17 cellular contexts compared by ENCODE assay signal in genomic region chr7:159105845-159106614, GRCh38. TPM values are rescaled to one million over a fixed set of nuclear protein-coding genes. Genes with fewer than 3 reads are reported as not detected.
DNase-seq lines count a peak whose midpoint lies in the region; ATAC-seq and TF ChIP-seq lines count a peak whose summit lies in the region.
"Had no signal": no experiment of that assay in that cellular context is flagged by ENCODE, and none has a peak within 500 bp of the region (broad histone marks: within the 10 kb centered on the region; RNA-seq: fewer than 3 reads in every experiment).

No MANE protein-coding gene starts in this region.

- no peaks in the 10 kb centered on the region for H3K79me2 ChIP-seq in SK-N-SH (ENCODE audit: insufficient read depth)

- H3K4me1 ChIP-seq in thymus (ENCODE audit: control insufficient read depth, insufficient read depth, low read length) (peaks cover 25% of the 10 kb centered on the region), lower lobe of right lung (peaks cover 4% of the 10 kb centered on the region), SK-N-SH (ENCODE audit: control insufficient read depth in 1 of 2, insufficient read depth in 2 of 2, low read depth in 1 of 2, low read length in 1 of 2) (peaks cover 0 to 75% of the 10 kb centered on the region in 2 experiments; a peak in 2 of 4 replicates)

- H3K9me3 Mint-ChIP-seq in activated naive CD4-positive, alpha-beta T cell treated with anti-CD3 and anti-CD28 coated beads, Interleukin-2, amount 10 ng/mL, durations not matched to agents 7 days and 5 days: peaks cover 11% of the 10 kb centered on the region
- H3K9me3 Mint-ChIP-seq in mesothelial cell of epicardium: peaks cover 6% of the 10 kb centered on the region

- intact Hi-C loops in lower lobe of right lung (cut with DNase I): no loop called here

- H3K36me3 ChIP-seq in WERI-Rb-1 (no peaks in the 10 kb centered on the region), thymus (ENCODE audit: control insufficient read depth, insufficient read depth) (peaks cover 47% of the 10 kb centered on the region), lower lobe of right lung (no peaks in the 10 kb centered on the region), SK-N-SH (replicated peaks in 1 of 2; ENCODE audit: control insufficient read depth in 1 of 2, insufficient read depth in 2 of 2, low read length in 1 of 2) (no peaks in the 10 kb centered on the region)

- no peak overlapping the region for H3K9ac ChIP-seq in SK-N-SH

- no peak overlapping the region for H3K27ac ChIP-seq in WERI-Rb-1
- H3K27ac ChIP-seq in thymus (ENCODE audit: low read depth): peak overlapping the region; percentile 25
- no peak overlapping the region for H3K27ac ChIP-seq in lower lobe of right lung
- H3K27ac ChIP-seq in SK-N-SH (ENCODE audit: low read depth in 2 of 2, low read length in 1 of 2): peak overlapping the region in 1 of 2 experiments; percentile 5; a peak in 1 of 4 replicates
- H3K27ac ChIP-seq: testis had no signal

- no peak for TF ChIP-seq RAD21 in SK-N-SH (IDR thresholded peaks at IDR 0.05; ENCODE audit: low read length)

- no peaks in the 10 kb centered on the region for H3K9me2 ChIP-seq in SK-N-SH

- ATAC-seq in lower lobe of right lung: no peak

- peaks cover 21% of the 10 kb centered on the region for H3K27me3 Mint-ChIP-seq in activated naive CD4-positive, alpha-beta T cell treated with anti-CD3 and anti-CD28 coated beads, Interleukin-2, amount 10 ng/mL, durations not matched to agents 7 days and 5 days
- H3K27me3 Mint-ChIP-seq in mesothelial cell of epicardium (ENCODE audit: low read depth): peaks cover 22% of the 10 kb centered on the region

- H2AFZ ChIP-seq in SK-N-SH (ENCODE audit: low read depth): no peak overlapping the region

- no peaks in the 10 kb centered on the region for H4K20me1 ChIP-seq in SK-N-SH (ENCODE audit: insufficient read depth)

- H3K27ac Mint-ChIP-seq in activated naive CD4-positive, alpha-beta T cell treated with anti-CD3 and anti-CD28 coated beads, Interleukin-2, amount 10 ng/mL, durations not matched to agents 7 days and 5 days: no peak overlapping the region
- no peak overlapping the region for H3K27ac Mint-ChIP-seq in mesothelial cell of epicardium
- H3K27ac Mint-ChIP-seq: activated naive CD4-positive, alpha-beta T cell treated with anti-CD3 and anti-CD28 coated beads for 36 hours had no signal

- POLR2A ChIA-PET in SK-N-SH (lab: Yijun Ruan, JAX): no interaction called here

- no peaks in the 10 kb centered on the region for H3K9me3 ChIP-seq in WERI-Rb-1 (ENCODE audit: severe bottlenecking)
- H3K9me3 ChIP-seq in thymus (ENCODE audit: control insufficient read depth): peaks cover 3% of the 10 kb centered on the region
- H3K9me3 ChIP-seq in lower lobe of right lung: no peaks in the 10 kb centered on the region
- peaks cover 9% of the 10 kb centered on the region; the same call in 1 of the 2 replicates for H3K9me3 ChIP-seq in SK-N-SH
- H3K9me3 ChIP-seq: testis had no signal

- CTCF ChIA-PET in activated naive CD4-positive, alpha-beta T cell treated with anti-CD3 and anti-CD28 coated beads, Interleukin-2, amount 10 ng/mL, durations not matched to agents 7 days and 5 days (lab: Charles Lee): no interaction called here
- CTCF ChIA-PET in SK-N-SH (lab: Yijun Ruan, JAX): no interaction called here

- no peak for TF ChIP-seq CTCF in WERI-Rb-1 (IDR thresholded peaks at IDR 0.05; ENCODE audit: low read depth, low read length)
- TF ChIP-seq CTCF in lower lobe of right lung (IDR thresholded peaks at IDR 0.05): no peak
- TF ChIP-seq CTCF in SK-N-SH (IDR thresholded peaks at IDR 0.05): no peak
- TF ChIP-seq CTCF in mesothelial cell of epicardium (IDR thresholded peaks at IDR 0.05; ENCODE audit: unreplicated experiment): no peak

- DNase-seq in activated naive CD4-positive, alpha-beta T cell treated with anti-CD3 and anti-CD28 coated beads, Interleukin-2, amount 10 ng/mL, durations not matched to agents 7 days and 5 days: peak; percentile 5
- DNase-seq in activated naive CD4-positive, alpha-beta T cell (lab: John Stamatoyannopoulos, UW): no peak
- DNase-seq in WERI-Rb-1: peak; percentile 67
- peak; percentile 19 for DNase-seq in iris pigment epithelial cell (ENCODE audit: low read depth)
- no peak for DNase-seq in lower lobe of right lung
- no peak for DNase-seq in SK-N-SH
- no peak for DNase-seq in mesothelial cell of epicardium (ENCODE audit: low spot score in 2 of 2, unreplicated experiment in 2 of 2)
- DNase-seq: activated naive CD4-positive, alpha-beta T cell treated with anti-CD3 and anti-CD28 coated beads for 36 hours; kidney glomerular epithelial cell; NCI-H1092; small intestine; testis had no signal

- H3K36me3 Mint-ChIP-seq in activated naive CD4-positive, alpha-beta T cell treated with anti-CD3 and anti-CD28 coated beads, Interleukin-2, amount 10 ng/mL, durations not matched to agents 7 days and 5 days: peaks cover under 1% of the 10 kb centered on the region
- no peaks in the 10 kb centered on the region for H3K36me3 Mint-ChIP-seq in mesothelial cell of epicardium

- H3K4me1 Mint-ChIP-seq in activated naive CD4-positive, alpha-beta T cell treated with anti-CD3 and anti-CD28 coated beads, Interleukin-2, amount 10 ng/mL, durations not matched to agents 7 days and 5 days: peaks cover 7% of the 10 kb centered on the region
- H3K4me1 Mint-ChIP-seq in mesothelial cell of epicardium: peaks cover 7% of the 10 kb centered on the region

- no peak for TF ChIP-seq EP300 in SK-N-SH (IDR thresholded peaks at IDR 0.05; ENCODE audit: borderline replicate concordance in 1 of 2, low read depth in 1 of 2, low read length in 1 of 2)

- WGBS in thymus: 80% methylated on average over 10 of the region's 10 CpGs
- WGBS in SK-N-SH (ENCODE audit: low lambda C conversion rate): 43% methylated on average over 10 of the region's 10 CpGs

- no peak overlapping the region for H3K4me3 Mint-ChIP-seq in activated naive CD4-positive, alpha-beta T cell treated with anti-CD3 and anti-CD28 coated beads, Interleukin-2, amount 10 ng/mL, durations not matched to agents 7 days and 5 days
- H3K4me3 Mint-ChIP-seq in mesothelial cell of epicardium: no peak overlapping the region
- H3K4me3 Mint-ChIP-seq: activated naive CD4-positive, alpha-beta T cell treated with anti-CD3 and anti-CD28 coated beads for 36 hours; nephron had no signal

- H3K4me3 ChIP-seq in WERI-Rb-1 (ENCODE audit: low read depth, low read length): no peak overlapping the region
- no peak overlapping the region for H3K4me3 ChIP-seq in thymus (ENCODE audit: low read length)
- no peak overlapping the region for H3K4me3 ChIP-seq in lower lobe of right lung
- no peak overlapping the region for H3K4me3 ChIP-seq in SK-N-SH (ENCODE audit: low read depth in 2 of 2, low read length in 1 of 2)
- H3K4me3 ChIP-seq: testis had no signal

- no peaks in the 10 kb centered on the region for H3F3A ChIP-seq in SK-N-SH (replicated peaks; ENCODE audit: insufficient read depth)

- H3K27me3 ChIP-seq in WERI-Rb-1 (ENCODE audit: insufficient read depth, low read depth, severe bottlenecking): no peaks in the 10 kb centered on the region
- no peaks in the 10 kb centered on the region for H3K27me3 ChIP-seq in thymus (ENCODE audit: control insufficient read depth, insufficient read depth)
- peaks cover 9% of the 10 kb centered on the region for H3K27me3 ChIP-seq in lower lobe of right lung (ENCODE audit: low read depth)
- no peaks in the 10 kb centered on the region for H3K27me3 ChIP-seq in SK-N-SH (ENCODE audit: insufficient read depth)
- H3K27me3 ChIP-seq: testis had no signal

- no peak overlapping the region for H3K4me2 ChIP-seq in SK-N-SH

TF ChIP-seq in SK-N-SH, 30 proteins besides CTCF, POLR2A, EP300 and RAD21 (continues in another document):
- TF ChIP-seq PBX3 (IDR thresholded peaks at IDR 0.05): no peak
- TF ChIP-seq USF1 (IDR thresholded peaks at IDR 0.05; ENCODE audit: borderline replicate concordance, low read depth): no peak
- TF ChIP-seq RFX5 (IDR thresholded peaks at IDR 0.05; ENCODE audit: low read length): no peak
- TF ChIP-seq ZBTB33 (IDR thresholded peaks at IDR 0.05; ENCODE audit: borderline replicate concordance, low read depth): no peak
- TF ChIP-seq FOXJ3 (CRISPR knock-in tag; IDR thresholded peaks at IDR 0.05): no peak
- no peak for TF ChIP-seq RCOR1 (IDR thresholded peaks at IDR 0.05; ENCODE audit: low read length)
- no peak for TF ChIP-seq SMC3 (IDR thresholded peaks at IDR 0.05; ENCODE audit: low read depth, low read length)

RNA-seq across cellular contexts. Expression of gene VIPR2, which starts 38.6 kb away (rescaled TPM):
- polyA plus RNA-seq in thymus: 22.8 TPM
- total RNA-seq in lower lobe of right lung: 0.80 TPM
- polyA plus RNA-seq in SK-N-SH (2012; rRNA removed): 0.02 TPM in 1 of 2 replicates, not detected in the other
- 0.01 and 0.03 TPM in 2 replicates for polyA plus RNA-seq in SK-N-SH (2012; cell fraction: cytosol; rRNA removed)
- 0.04 and 0.08 TPM in 2 replicates for polyA plus RNA-seq in SK-N-SH (2012; cell fraction: nucleus; rRNA removed)
- total RNA-seq in mesothelial cell of epicardium: 0.04 to 0.20 TPM (median 0.14 TPM) in 3 replicates
- total RNA-seq: bronchial epithelial cell, glomerular endothelial cell had no signal
- polyA plus RNA-seq: AG04450 had no signal

Comparison
In these comparisons a context has a peak if more than half of its experiments do, and no peak if none do; other contexts are left out.
1. DNase-seq: peak in activated naive CD4-positive, alpha-beta T cell treated with anti-CD3 and anti-CD28 coated beads, Interleukin-2, amount 10 ng/mL, durations not matched to agents 7 days and 5 days (single experiment), WERI-Rb-1 (single experiment) and iris pigment epithelial cell (single experiment); none in activated naive CD4-positive, alpha-beta T cell (0 of 4), lower lobe of right lung (single experiment), SK-N-SH (single experiment) and mesothelial cell of epicardium (0 of 2).